In the genomic region with DNA sequence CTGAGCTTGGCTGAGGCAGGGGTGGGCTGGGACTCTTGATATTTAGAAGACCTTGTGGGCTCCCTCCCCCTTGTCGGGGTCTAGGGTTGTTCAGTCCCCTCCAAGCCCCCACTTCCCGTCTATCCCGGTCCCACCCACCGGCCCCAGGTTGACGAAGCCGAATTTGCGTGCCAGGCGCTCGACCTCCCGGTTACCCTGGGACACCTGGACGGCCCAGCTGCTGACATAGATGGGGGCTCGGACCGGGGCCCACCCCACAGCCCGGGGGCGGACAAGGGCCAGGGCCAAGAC, we compare ENCODE assay signal across 8 cellular contexts. TPM values are rescaled to one million over a fixed set of nuclear protein-coding genes. Genes with fewer than 3 reads are reported as not detected.
DNase-seq lines count a peak whose midpoint lies in the region; ATAC-seq lines count a peak whose summit lies in the region.

No MANE protein-coding gene starts in this region.

- ATAC-seq in stimulated activated effector memory CD8-positive, alpha-beta T cell treated with anti-CD3 and anti-CD28 coated beads, Interleukin-12 subunit alpha, Interleukin-12 subunit beta, amount 100 ng/mL, for 72 hours, result no peak

- peaks cover 2% of the 10 kb centered on the region for H3K27me3 Mint-ChIP-seq in activated CD4-positive, alpha-beta memory T cell treated with anti-CD3 and anti-CD28 coated beads for 36 hours

- H3K4me1 Mint-ChIP-seq in activated CD4-positive, alpha-beta memory T cell treated with anti-CD3 and anti-CD28 coated beads for 36 hours (ENCODE audit: low read depth), result peaks cover 13% of the 10 kb centered on the region
- H3K4me1 Mint-ChIP-seq in stimulated activated effector memory CD8-positive, alpha-beta T cell treated with anti-CD3 and anti-CD28 coated beads, Interleukin-12 subunit alpha, Interleukin-12 subunit beta, amount 100 ng/mL, for 72 hours, result peaks cover 19% of the 10 kb centered on the region

- peak overlapping the region; percentile 47 for H3K9ac ChIP-seq in iPS-15b (ENCODE audit: low read depth, low read length)

- H3K36me3 Mint-ChIP-seq in activated CD4-positive, alpha-beta memory T cell treated with anti-CD3 and anti-CD28 coated beads for 36 hours, result no peaks in the 10 kb centered on the region
- peaks cover 14% of the 10 kb centered on the region for H3K36me3 Mint-ChIP-seq in stimulated activated effector memory CD8-positive, alpha-beta T cell treated with anti-CD3 and anti-CD28 coated beads, Interleukin-12 subunit alpha, Interleukin-12 subunit beta, amount 100 ng/mL, for 72 hours

- no peaks in the 10 kb centered on the region for H3K9me3 Mint-ChIP-seq in activated CD4-positive, alpha-beta memory T cell treated with anti-CD3 and anti-CD28 coated beads for 36 hours
- H3K9me3 Mint-ChIP-seq in stimulated activated effector memory CD8-positive, alpha-beta T cell treated with anti-CD3 and anti-CD28 coated beads, Interleukin-12 subunit alpha, Interleukin-12 subunit beta, amount 100 ng/mL, for 72 hours, result no peaks in the 10 kb centered on the region

- intact Hi-C loops in activated CD4-positive, alpha-beta memory T cell treated with anti-CD3 and anti-CD28 coated beads for 36 hours (cut with micrococcal nuclease), result loop anchor here (1.0 to 5.0 kb wide), 3 partner anchors 11 to 33 kb away; partner anchors contain the start of gene C19orf25
- intact Hi-C loops in head of caudate nucleus (cut with DNase I), result loop anchor here (2.0 kb wide), 1 partner anchor 19 kb away; no protein-coding TSS in a partner anchor

- POLR2A ChIA-PET in activated CD4-positive, alpha-beta memory T cell treated with anti-CD3 and anti-CD28 coated beads for 36 hours (lab: Charles Lee), result no interaction called here

- in situ Hi-C loops in HAP-1 (cut with MboI; ENCODE audit: low sequenced_read_pairs), result no loop called here

- no peak overlapping the region for H3K27ac Mint-ChIP-seq in activated CD4-positive, alpha-beta memory T cell treated with anti-CD3 and anti-CD28 coated beads for 36 hours
- no peak overlapping the region for H3K27ac Mint-ChIP-seq in stimulated activated effector memory CD8-positive, alpha-beta T cell treated with anti-CD3 and anti-CD28 coated beads, Interleukin-12 subunit alpha, Interleukin-12 subunit beta, amount 100 ng/mL, for 72 hours

- H3K4me1 ChIP-seq in HAP-1, result peaks cover 19% of the 10 kb centered on the region
- no peaks in the 10 kb centered on the region for H3K4me1 ChIP-seq in iPS-15b (ENCODE audit: control insufficient read depth, insufficient read depth, low read length)

- H3K27me3 ChIP-seq in HAP-1 (ENCODE audit: low read depth) (no peaks in the 10 kb centered on the region), iPS-15b (ENCODE audit: control insufficient read depth, insufficient read depth, low read length) (peaks cover 12% of the 10 kb centered on the region)

- no peaks in the 10 kb centered on the region for H3K36me3 ChIP-seq in HAP-1 (replicated peaks)
- H3K36me3 ChIP-seq in iPS-15b (ENCODE audit: control insufficient read depth, insufficient read depth, low read length), result no peaks in the 10 kb centered on the region

- H3K4me3 Mint-ChIP-seq in activated CD4-positive, alpha-beta memory T cell treated with anti-CD3 and anti-CD28 coated beads for 36 hours, result peak overlapping the region; percentile 26
- peak overlapping the region; percentile 76 for H3K4me3 Mint-ChIP-seq in stimulated activated effector memory CD8-positive, alpha-beta T cell treated with anti-CD3 and anti-CD28 coated beads, Interleukin-12 subunit alpha, Interleukin-12 subunit beta, amount 100 ng/mL, for 72 hours

- CTCF ChIA-PET in activated CD4-positive, alpha-beta memory T cell treated with anti-CD3 and anti-CD28 coated beads for 36 hours (lab: Charles Lee), result no interaction called here

- DNase-seq in HAP-1 (ENCODE audit: low spot score in 2 of 2), result no peak
- DNase-seq in activated CD4-positive, alpha-beta memory T cell treated with anti-CD3 and anti-CD28 coated beads for 36 hours, result no peak
- DNase-seq in stimulated activated effector memory CD8-positive, alpha-beta T cell treated with anti-CD3 and anti-CD28 coated beads, Interleukin-12 subunit alpha, Interleukin-12 subunit beta, amount 100 ng/mL, for 72 hours (ENCODE audit: low spot score in 2 of 2), result no peak
- no peak for DNase-seq in activated CD4-positive, CD25-positive, alpha-beta regulatory T cell treated with anti-CD3 and anti-CD28 coated beads, Interleukin-2, amount 50 U/mL, for 72 hours
- DNase-seq in inferior parietal cortex (ENCODE audit: extremely low spot score), result no peak
- DNase-seq in effector CD8-positive, alpha-beta T cell (lab: John Stamatoyannopoulos, UW), result no peak
- no peak for DNase-seq in head of caudate nucleus

- H3K4me3 ChIP-seq in HAP-1, result peak overlapping the region; percentile 39
- peak overlapping the region; percentile 85 for H3K4me3 ChIP-seq in iPS-15b (ENCODE audit: low read depth, low read length)

- H3K9me3 ChIP-seq in HAP-1 (no peaks in the 10 kb centered on the region), iPS-15b (ENCODE audit: control insufficient read depth, insufficient read depth, low read length) (no peaks in the 10 kb centered on the region)

RNA-seq across cellular contexts. Expression of gene PCSK4, which starts 0.2 kb away (rescaled TPM):
- total RNA-seq in activated CD4-positive, alpha-beta memory T cell treated with anti-CD3 and anti-CD28 coated beads for 36 hours, result 1 to 10 TPM; 1.5 to 2.7 TPM

RNA-seq across cellular contexts. Expression of gene REEP6, which starts 1.0 kb away (rescaled TPM):
- total RNA-seq in activated CD4-positive, alpha-beta memory T cell treated with anti-CD3 and anti-CD28 coated beads for 36 hours, result 1 to 10 TPM; 1.8 to 1.9 TPM

RNA-seq across cellular contexts. Expression of gene C19orf25, which starts 10.9 kb away (rescaled TPM):
- total RNA-seq in activated CD4-positive, alpha-beta memory T cell treated with anti-CD3 and anti-CD28 coated beads for 36 hours, result 10 to 100 TPM; 24.4 to 26.9 TPM

RNA-seq across cellular contexts. Expression of gene ADAMTSL5, which starts 22.9 kb away (rescaled TPM):
- 1 to 10 TPM; 1.9 to 3.7 TPM for total RNA-seq in activated CD4-positive, alpha-beta memory T cell treated with anti-CD3 and anti-CD28 coated beads for 36 hours

RNA-seq across cellular contexts. Expression of gene PLK5, which starts 33.9 kb away (rescaled TPM):
- total RNA-seq in activated CD4-positive, alpha-beta memory T cell treated with anti-CD3 and anti-CD28 coated beads for 36 hours, result not detected
